In the genomic region with DNA sequence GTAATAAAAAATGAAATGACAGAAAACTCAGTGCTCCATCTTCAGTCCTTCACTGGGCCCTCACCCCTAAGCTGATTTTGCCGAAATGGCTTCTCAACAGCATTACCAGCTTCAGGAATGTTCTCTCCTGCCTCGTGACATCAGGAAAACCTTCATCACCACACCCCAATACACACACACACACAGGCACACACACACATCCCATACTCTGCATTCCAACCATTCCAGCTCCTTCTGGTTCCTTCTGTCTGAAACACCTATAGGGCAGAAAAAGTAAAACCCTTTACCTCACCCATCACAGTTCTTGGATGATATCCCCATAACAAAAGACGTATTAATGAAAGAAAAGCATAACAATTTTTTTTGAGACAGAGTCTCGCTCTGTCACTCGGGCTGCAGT, we compare ENCODE assay signal across 21 cellular contexts.
DNase-seq lines count a peak whose midpoint lies in the region; ATAC-seq and TF ChIP-seq lines count a peak whose summit lies in the region.
"Had no signal": no experiment of that assay in that cellular context is flagged by ENCODE, and none has a peak within 500 bp of the region (broad histone marks: within the 10 kb centered on the region; RNA-seq: fewer than 3 reads in every experiment).

No MANE protein-coding gene starts in this region.

- no peak overlapping the region for H3K4me2 ChIP-seq in MM.1S (ENCODE audit: low read depth, low read length)

- no peak overlapping the region for H3K9ac ChIP-seq in MM.1S (ENCODE audit: low read length)

- TF ChIP-seq CTCF in cardiac muscle cell (IDR thresholded peaks at IDR 0.05; ENCODE audit: low read depth, low read length): no peak
- no peak for TF ChIP-seq CTCF in mesothelial cell of epicardium (IDR thresholded peaks at IDR 0.05; ENCODE audit: unreplicated experiment)
- no peak for TF ChIP-seq CTCF in MM.1S (IDR thresholded peaks at IDR 0.05; ENCODE audit: low read length)

- H3K79me2 ChIP-seq in MM.1S (ENCODE audit: low read length): no peaks in the 10 kb centered on the region

- H3K4me1 ChIP-seq in cardiac muscle cell (ENCODE audit: low read depth): peaks cover 14% of the 10 kb centered on the region
- H3K4me1 ChIP-seq in MM.1S (ENCODE audit: low read length): no peaks in the 10 kb centered on the region

- intact Hi-C loops in Right ventricle myocardium inferior (cut with DNase I): no loop called here

- H2AFZ ChIP-seq in MM.1S (ENCODE audit: low read length): no peak overlapping the region

- H3K27ac Mint-ChIP-seq in mesothelial cell of epicardium: peak overlapping the region; percentile 10
- H3K27ac Mint-ChIP-seq: B cell, HFFc6 had no signal

- H4K20me1 ChIP-seq in MM.1S (ENCODE audit: insufficient read depth, low read length): no peaks in the 10 kb centered on the region

- peaks cover 9% of the 10 kb centered on the region for H3K4me1 Mint-ChIP-seq in mesothelial cell of epicardium
- H3K4me1 Mint-ChIP-seq: B cell had no signal

- H3F3A ChIP-seq in MM.1S (ENCODE audit: insufficient read depth, low read length): no peaks in the 10 kb centered on the region

- H3K9me3 Mint-ChIP-seq in mesothelial cell of epicardium: no peaks in the 10 kb centered on the region
- H3K9me3 Mint-ChIP-seq: HFFc6 had no signal

- no peaks in the 10 kb centered on the region for H3K36me3 ChIP-seq in cardiac muscle cell
- no peaks in the 10 kb centered on the region for H3K36me3 ChIP-seq in MM.1S (replicated peaks; ENCODE audit: insufficient read depth, low read length)

- H3K4me3 ChIP-seq in cardiac muscle cell (no peak overlapping the region), MM.1S (ENCODE audit: low read length) (no peak overlapping the region)

- no peaks in the 10 kb centered on the region for H3K27me3 ChIP-seq in cardiac muscle cell
- H3K27me3 ChIP-seq in MM.1S (replicated peaks; ENCODE audit: insufficient read depth, low read length): no peaks in the 10 kb centered on the region

- H3K27me3 Mint-ChIP-seq in mesothelial cell of epicardium (ENCODE audit: low read depth): peaks cover 15% of the 10 kb centered on the region

- no peak for TF ChIP-seq POLR2A in GM18505 (IDR thresholded peaks at IDR 0.05; ENCODE audit: borderline replicate concordance, extremely low read depth, insufficient read depth, insufficient read length)

- no peaks in the 10 kb centered on the region for H3K9me3 ChIP-seq in cardiac muscle cell (ENCODE audit: low read depth)
- H3K9me3 ChIP-seq in MM.1S (replicated peaks; ENCODE audit: insufficient read depth, low read length): no peaks in the 10 kb centered on the region

- no peaks in the 10 kb centered on the region for H3K36me3 Mint-ChIP-seq in mesothelial cell of epicardium

- H3K27ac ChIP-seq in cardiac muscle cell: peak overlapping the region; percentile 21
- H3K27ac ChIP-seq in MM.1S (ENCODE audit: low read length): no peak overlapping the region
- H3K27ac ChIP-seq: 22Rv1 had no signal

- DNase-seq in cardiac muscle cell (ENCODE audit: low read depth in 1 of 2, low spot score in 1 of 2): peak in 1 of 2 donors; percentile 43
- no peak for DNase-seq in Right ventricle myocardium inferior (ENCODE audit: missing footprints)
- DNase-seq in iPS-NIHi11 (ENCODE audit: low spot score): peak; percentile 32
- no peak for DNase-seq in mesothelial cell of epicardium (ENCODE audit: low spot score in 2 of 2, unreplicated experiment in 2 of 2)
- no peak for DNase-seq in EL
- no peak for DNase-seq in MM.1S
- DNase-seq: DMS 273 treated with DMSO at 0.1 percent for 48 hours, GF-D8, HFFc6, IMR-90, Karpas-422, NCI-H1048, NCI-H1436, NCI-H2029, NCI-H345, NCI-H524 treated with DMSO at 0.1 percent for 48 hours had no signal

- ATAC-seq in Right ventricle myocardium inferior (no peak), GM18505 (IDR thresholded peaks at IDR 0.05; ENCODE audit: unreplicated experiment) (no peak), HG03571 (IDR thresholded peaks at IDR 0.05; ENCODE audit: unreplicated experiment) (no peak)
- ATAC-seq: Panc1 had no signal

- no peaks in the 10 kb centered on the region for H3K9me2 ChIP-seq in MM.1S (replicated peaks; ENCODE audit: insufficient read depth, low read length)

- no peak overlapping the region for H3K4me3 Mint-ChIP-seq in mesothelial cell of epicardium
- H3K4me3 Mint-ChIP-seq: B cell, HFFc6 had no signal
